In the genomic region with DNA sequence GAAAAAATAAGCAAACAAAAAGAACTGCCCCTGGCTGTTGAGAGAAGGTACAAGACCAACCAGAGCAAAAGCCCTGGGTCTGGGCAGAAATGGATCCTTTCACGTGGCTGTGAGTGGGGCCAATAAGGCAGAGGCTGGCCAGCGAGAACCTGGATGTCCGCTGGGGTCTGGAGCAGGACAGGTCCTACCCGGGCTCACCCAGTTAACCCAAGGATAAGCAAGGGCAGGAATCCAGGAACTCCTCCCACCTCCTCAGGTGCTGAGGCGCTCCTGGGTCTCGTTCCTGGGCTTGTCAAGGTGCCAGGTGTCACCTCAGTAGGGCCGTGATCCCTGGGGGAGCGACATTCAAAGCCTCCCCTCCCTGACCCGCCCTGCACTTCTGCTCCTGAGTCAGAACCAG, we compare ENCODE assay signal across 2 cellular contexts.
TF ChIP-seq lines count a peak whose summit lies in the region.

No MANE protein-coding gene starts in this region.

TF ChIP-seq in HepG2, 621 proteins besides CTCF, POLR2A, EP300 and RAD21:
- TF ChIP-seq RFX3 (CRISPR knock-in tag; IDR thresholded peaks at IDR 0.05) (no peak), ZFX (CRISPR knock-in tag; IDR thresholded peaks at IDR 0.05; ENCODE audit: low read depth) (no peak), ZNF7 (CRISPR knock-in tag; IDR thresholded peaks at IDR 0.05) (no peak), SMARCE1 (IDR thresholded peaks at IDR 0.05; ENCODE audit: borderline replicate concordance) (no peak)
- TF ChIP-seq, protein P1, sequence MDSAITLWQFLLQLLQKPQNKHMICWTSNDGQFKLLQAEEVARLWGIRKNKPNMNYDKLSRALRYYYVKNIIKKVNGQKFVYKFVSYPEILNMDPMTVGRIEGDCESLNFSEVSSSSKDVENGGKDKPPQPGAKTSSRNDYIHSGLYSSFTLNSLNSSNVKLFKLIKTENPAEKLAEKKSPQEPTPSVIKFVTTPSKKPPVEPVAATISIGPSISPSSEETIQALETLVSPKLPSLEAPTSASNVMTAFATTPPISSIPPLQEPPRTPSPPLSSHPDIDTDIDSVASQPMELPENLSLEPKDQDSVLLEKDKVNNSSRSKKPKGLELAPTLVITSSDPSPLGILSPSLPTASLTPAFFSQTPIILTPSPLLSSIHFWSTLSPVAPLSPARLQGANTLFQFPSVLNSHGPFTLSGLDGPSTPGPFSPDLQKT (CRISPR knock-in tag; IDR thresholded peaks at IDR 0.05; ENCODE audit: borderline replicate concordance): no peak
TF ChIP-seq in HepG2: peak in this region for 0.

TF ChIP-seq in H1, 55 proteins besides CTCF, POLR2A, EP300 and RAD21:
- TF ChIP-seq HDAC2 (IDR thresholded peaks at IDR 0.05; ENCODE audit: borderline replicate concordance in 1 of 2, low read depth in 2 of 2, low read length in 2 of 2) (no peak), CREB1 (IDR thresholded peaks at IDR 0.05) (no peak), NRF1 (IDR thresholded peaks at IDR 0.05; ENCODE audit: low read depth, low read length) (no peak), CBX5 (IDR thresholded peaks at IDR 0.05; ENCODE audit: low read depth, low read length) (no peak), YY1 (IDR thresholded peaks at IDR 0.05; ENCODE audit: low read depth, low read length) (no peak), BACH1 (IDR thresholded peaks at IDR 0.05; ENCODE audit: low read length) (no peak), TCF12 (IDR thresholded peaks at IDR 0.05; ENCODE audit: low read depth, low read length) (no peak)
